In the genomic region with DNA sequence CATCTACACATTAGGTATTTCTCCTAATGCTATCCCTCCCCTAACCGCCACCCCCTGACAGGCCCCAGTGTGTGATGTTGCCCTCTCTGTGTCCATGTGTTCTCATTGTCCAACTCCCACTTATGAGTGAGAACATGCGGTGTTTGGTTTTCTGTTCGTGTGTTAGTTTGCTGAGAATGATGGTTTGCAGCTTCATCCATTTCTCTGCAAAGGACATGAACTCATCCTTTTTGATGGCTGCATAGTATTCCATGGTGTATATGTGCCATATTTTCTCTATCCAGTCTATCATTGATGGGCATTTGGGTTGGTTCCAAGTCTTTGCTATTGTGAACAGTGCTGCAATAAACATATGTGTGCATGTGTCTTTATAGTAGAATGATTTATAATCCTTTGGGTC, we compare ENCODE assay signal across 2 cellular contexts. TPM values are rescaled to one million over a fixed set of nuclear protein-coding genes. Genes with fewer than 3 reads are reported as not detected.
"Had no signal": no experiment of that assay in that cellular context is flagged by ENCODE, and none has a peak within 500 bp of the region (broad histone marks: within the 10 kb centered on the region; RNA-seq: fewer than 3 reads in every experiment).

No MANE protein-coding gene starts in this region.

RNA-seq across cellular contexts. Expression of a gene that starts 8.2 kb away (rescaled TPM):
- total RNA-seq: M059J, MCF 10A had no signal
